In the genomic region with DNA sequence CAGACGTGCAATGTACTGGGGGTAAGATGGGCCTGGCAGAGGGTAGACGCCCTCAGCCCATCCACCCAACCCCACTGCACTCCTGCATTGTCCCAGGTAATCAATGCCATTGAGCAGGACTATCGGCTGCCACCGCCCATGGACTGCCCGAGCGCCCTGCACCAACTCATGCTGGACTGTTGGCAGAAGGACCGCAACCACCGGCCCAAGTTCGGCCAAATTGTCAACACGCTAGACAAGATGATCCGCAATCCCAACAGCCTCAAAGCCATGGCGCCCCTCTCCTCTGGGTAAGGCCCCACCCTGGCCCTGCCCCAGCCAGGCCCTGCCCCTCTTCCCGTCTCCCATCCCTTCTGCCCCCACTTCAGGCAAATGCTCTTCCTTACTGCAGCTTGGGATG, we compare ENCODE assay signal across 25 cellular contexts.
DNase-seq lines count a peak whose midpoint lies in the region; ATAC-seq lines count a peak whose summit lies in the region.
"Had no signal": no experiment of that assay in that cellular context is flagged by ENCODE, and none has a peak within 500 bp of the region (broad histone marks: within the 10 kb centered on the region; RNA-seq: fewer than 3 reads in every experiment).

No MANE protein-coding gene starts in this region.

- H3K36me3 Mint-ChIP-seq in activated naive CD8-positive, alpha-beta T cell treated with anti-CD3 and anti-CD28 coated beads for 36 hours, result no peaks in the 10 kb centered on the region
- no peaks in the 10 kb centered on the region for H3K36me3 Mint-ChIP-seq in activated naive CD8-positive, alpha-beta T cell treated with anti-CD3 and anti-CD28 coated beads, Interleukin-2, amount 50 U/mL, for 24 hours (ENCODE audit: low read depth)
- H3K36me3 Mint-ChIP-seq: CD14-positive monocyte; CD4-positive, alpha-beta memory T cell; CD4-positive, CD25-positive, alpha-beta regulatory T cell; CD8-positive, alpha-beta memory T cell; CD8-positive, alpha-beta T cell had no signal

- H3K27me3 Mint-ChIP-seq in activated naive CD8-positive, alpha-beta T cell treated with anti-CD3 and anti-CD28 coated beads for 36 hours, result peaks cover 1% of the 10 kb centered on the region
- no peaks in the 10 kb centered on the region for H3K27me3 Mint-ChIP-seq in activated naive CD8-positive, alpha-beta T cell treated with anti-CD3 and anti-CD28 coated beads, Interleukin-2, amount 50 U/mL, for 24 hours

- no peak overlapping the region for H3K4me3 Mint-ChIP-seq in activated naive CD8-positive, alpha-beta T cell treated with anti-CD3 and anti-CD28 coated beads for 36 hours
- H3K4me3 Mint-ChIP-seq in activated naive CD8-positive, alpha-beta T cell treated with anti-CD3 and anti-CD28 coated beads, Interleukin-2, amount 50 U/mL, for 24 hours, result no peak overlapping the region
- H3K4me3 Mint-ChIP-seq: B cell; CD14-positive monocyte; CD4-positive, alpha-beta memory T cell; CD4-positive, alpha-beta T cell; CD4-positive, CD25-positive, alpha-beta regulatory T cell; CD8-positive, alpha-beta memory T cell; CD8-positive, alpha-beta T cell had no signal

- H3K27ac Mint-ChIP-seq in activated naive CD8-positive, alpha-beta T cell treated with anti-CD3 and anti-CD28 coated beads for 36 hours, result no peak overlapping the region
- no peak overlapping the region for H3K27ac Mint-ChIP-seq in activated naive CD8-positive, alpha-beta T cell treated with anti-CD3 and anti-CD28 coated beads, Interleukin-2, amount 50 U/mL, for 24 hours
- H3K27ac Mint-ChIP-seq: B cell; CD14-positive monocyte; CD4-positive, alpha-beta memory T cell; CD4-positive, alpha-beta T cell; CD4-positive, CD25-positive, alpha-beta regulatory T cell; CD8-positive, alpha-beta memory T cell; CD8-positive, alpha-beta T cell had no signal

- no peak for ATAC-seq in activated naive CD8-positive, alpha-beta T cell treated with anti-CD3 and anti-CD28 coated beads, Interleukin-2, amount 50 U/mL, for 24 hours
- ATAC-seq: A549; CD8-positive, alpha-beta T cell had no signal

- H3K9me3 Mint-ChIP-seq in activated naive CD8-positive, alpha-beta T cell treated with anti-CD3 and anti-CD28 coated beads for 36 hours, result no peaks in the 10 kb centered on the region
- no peaks in the 10 kb centered on the region for H3K9me3 Mint-ChIP-seq in activated naive CD8-positive, alpha-beta T cell treated with anti-CD3 and anti-CD28 coated beads, Interleukin-2, amount 50 U/mL, for 24 hours
- H3K9me3 Mint-ChIP-seq: CD4-positive, alpha-beta memory T cell; CD4-positive, alpha-beta T cell; CD8-positive, alpha-beta memory T cell; CD8-positive, alpha-beta T cell had no signal

- no peaks in the 10 kb centered on the region for H3K4me1 Mint-ChIP-seq in activated naive CD8-positive, alpha-beta T cell treated with anti-CD3 and anti-CD28 coated beads for 36 hours
- H3K4me1 Mint-ChIP-seq in activated naive CD8-positive, alpha-beta T cell treated with anti-CD3 and anti-CD28 coated beads, Interleukin-2, amount 50 U/mL, for 24 hours, result no peaks in the 10 kb centered on the region
- H3K4me1 Mint-ChIP-seq: B cell; CD14-positive monocyte; CD4-positive, alpha-beta memory T cell; CD4-positive, CD25-positive, alpha-beta regulatory T cell; CD8-positive, alpha-beta memory T cell had no signal

- DNase-seq in activated naive CD8-positive, alpha-beta T cell treated with anti-CD3 and anti-CD28 coated beads for 36 hours, result peak; percentile 2
- DNase-seq in activated naive CD8-positive, alpha-beta T cell treated with anti-CD3 and anti-CD28 coated beads, Interleukin-2, amount 50 U/mL, for 24 hours, result no peak
- DNase-seq: 8988T; ACHN; AML-193; BE2C; C1 segment of cervical spinal cord; Caco-2; Calu3; CD4-positive, alpha-beta memory T cell; CD4-positive, alpha-beta T cell; CD4-positive, CD25-positive, alpha-beta regulatory T cell; CD8-positive, alpha-beta memory T cell; CD8-positive, alpha-beta T cell; COR-L47; DMS 273 treated with DMSO at 0.1 percent for 48 hours; DMS153; DMS53; DMS79; DMS79 treated with DMSO at 0.1 percent for 48 hours; DND-41; EL had no signal
